Comparison of ENCODE assay signal across 12 cellular contexts in genomic region chr12:108307006-108307405, GRCh38. TPM values are rescaled to one million over a fixed set of nuclear protein-coding genes. Genes with fewer than 3 reads are reported as not detected.
DNase-seq lines count a peak whose midpoint lies in the region; ATAC-seq and TF ChIP-seq lines count a peak whose summit lies in the region.
"Had no signal": no experiment of that assay in that cellular context is flagged by ENCODE, and none has a peak within 500 bp of the region (broad histone marks: within the 10 kb centered on the region; RNA-seq: fewer than 3 reads in every experiment).

No MANE protein-coding gene starts in this region.

- H3K36me3 ChIP-seq in CD4-positive, CD25-positive, alpha-beta regulatory T cell (ENCODE audit: control insufficient read depth, insufficient read depth, low read length): no peaks in the 10 kb centered on the region
- no peaks in the 10 kb centered on the region for H3K36me3 ChIP-seq in osteoblast (ENCODE audit: insufficient read depth, low read length)

- H3K4me1 ChIP-seq in CD4-positive, CD25-positive, alpha-beta regulatory T cell (ENCODE audit: control insufficient read depth, insufficient read depth, low read length, poor library complexity, severe bottlenecking): peaks cover 35% of the 10 kb centered on the region
- H3K4me1 ChIP-seq in osteoblast (ENCODE audit: insufficient read depth, low read length): peaks cover 65% of the 10 kb centered on the region

- H3K4me3 ChIP-seq in CD4-positive, CD25-positive, alpha-beta regulatory T cell (ENCODE audit: low read depth, low read length): no peak overlapping the region
- peak overlapping the region; percentile 21 for H3K4me3 ChIP-seq in osteoblast (ENCODE audit: insufficient read depth, low read length)

- H3K27me3 Mint-ChIP-seq in CD4-positive, CD25-positive, alpha-beta regulatory T cell: peaks cover 4% of the 10 kb centered on the region
- H3K27me3 Mint-ChIP-seq in dendritic cell treated with granulocyte-macrophage colony-stimulating factor and Interleukin-4, amounts not matched to agents 40 ng/mL and 50 ng/mL, for 4 days: peaks cover 10% of the 10 kb centered on the region

- H3K9me3 Mint-ChIP-seq in CD4-positive, CD25-positive, alpha-beta regulatory T cell: no peaks in the 10 kb centered on the region
- no peaks in the 10 kb centered on the region for H3K9me3 Mint-ChIP-seq in dendritic cell treated with granulocyte-macrophage colony-stimulating factor and Interleukin-4, amounts not matched to agents 40 ng/mL and 50 ng/mL, for 4 days
- H3K9me3 Mint-ChIP-seq: nephron had no signal

- no peaks in the 10 kb centered on the region for H3K9me3 ChIP-seq in CD4-positive, CD25-positive, alpha-beta regulatory T cell (ENCODE audit: control insufficient read depth in 2 of 2, low read length in 2 of 2)
- H3K9me3 ChIP-seq in osteoblast (ENCODE audit: low read depth, low read length): no peaks in the 10 kb centered on the region
- H3K9me3 ChIP-seq: SK-N-SH had no signal

- H3K27ac ChIP-seq in CD4-positive, CD25-positive, alpha-beta regulatory T cell (ENCODE audit: insufficient read depth, low read length, poor library complexity, severe bottlenecking): no peak overlapping the region
- peak overlapping the region; percentile 99 for H3K27ac ChIP-seq in osteoblast (ENCODE audit: low read depth, low read length)

- no peaks in the 10 kb centered on the region for H4K20me1 ChIP-seq in osteoblast (ENCODE audit: insufficient read depth, low read length)

- intact Hi-C loops in dendritic cell treated with granulocyte-macrophage colony-stimulating factor and Interleukin-4, amounts not matched to agents 40 ng/mL and 50 ng/mL, for 4 days (cut with micrococcal nuclease): no loop called here

- no peaks in the 10 kb centered on the region for H3K27me3 ChIP-seq in CD4-positive, CD25-positive, alpha-beta regulatory T cell (ENCODE audit: control insufficient read depth, insufficient read depth, low read length)
- H3K27me3 ChIP-seq in osteoblast (ENCODE audit: insufficient read depth, low read length): no peaks in the 10 kb centered on the region

- H3K4me1 Mint-ChIP-seq in CD4-positive, CD25-positive, alpha-beta regulatory T cell: peaks cover 4 to 66% (median 19%) of the 10 kb centered on the region in 4 donors
- peaks cover 100% of the 10 kb centered on the region for H3K4me1 Mint-ChIP-seq in dendritic cell treated with granulocyte-macrophage colony-stimulating factor and Interleukin-4, amounts not matched to agents 40 ng/mL and 50 ng/mL, for 4 days (ENCODE audit: low read depth)

- peak overlapping the region in 2 of 4 donors; percentile 40 to 62 for H3K4me3 Mint-ChIP-seq in CD4-positive, CD25-positive, alpha-beta regulatory T cell
- H3K4me3 Mint-ChIP-seq in dendritic cell treated with granulocyte-macrophage colony-stimulating factor and Interleukin-4, amounts not matched to agents 40 ng/mL and 50 ng/mL, for 4 days: peak overlapping the region; percentile 56
- H3K4me3 Mint-ChIP-seq: nephron had no signal

- ATAC-seq in CD4-positive, CD25-positive, alpha-beta regulatory T cell (ENCODE audit: low read depth in 2 of 2): no peak
- ATAC-seq in HG02623 (IDR thresholded peaks at IDR 0.05; ENCODE audit: unreplicated experiment): no peak
- ATAC-seq in GM21786 (IDR thresholded peaks at IDR 0.05; ENCODE audit: unreplicated experiment): no peak

- TF ChIP-seq CTCF in osteoblast (IDR thresholded peaks at IDR 0.05; ENCODE audit: extremely low read depth, low read depth, low read length): no peak

- no peaks in the 10 kb centered on the region for H3K36me3 Mint-ChIP-seq in CD4-positive, CD25-positive, alpha-beta regulatory T cell
- peaks cover 99% of the 10 kb centered on the region for H3K36me3 Mint-ChIP-seq in dendritic cell treated with granulocyte-macrophage colony-stimulating factor and Interleukin-4, amounts not matched to agents 40 ng/mL and 50 ng/mL, for 4 days (ENCODE audit: low read depth)

- peak overlapping the region; percentile 64 to 72 (median 68) for H3K27ac Mint-ChIP-seq in CD4-positive, CD25-positive, alpha-beta regulatory T cell
- H3K27ac Mint-ChIP-seq in dendritic cell treated with granulocyte-macrophage colony-stimulating factor and Interleukin-4, amounts not matched to agents 40 ng/mL and 50 ng/mL, for 4 days: peak overlapping the region; percentile 78

- H2AFZ ChIP-seq in osteoblast (ENCODE audit: low read length): no peak overlapping the region

- peak overlapping the region; percentile 82 for H3K4me2 ChIP-seq in osteoblast (ENCODE audit: insufficient read depth, low read length)
- H3K4me2 ChIP-seq: SK-N-SH had no signal

- peak in 1 of 3 donors; percentile 23 for DNase-seq in CD4-positive, CD25-positive, alpha-beta regulatory T cell
- DNase-seq in M059J (ENCODE audit: low read depth) (peak; percentile 97), osteoblast (ENCODE audit: insufficient read length, low spot score, missing footprints) (peak; percentile 90), NCI-H1092 (lab: John Stamatoyannopoulos, UW) (no peak), NCI-H1930 (lab: John Stamatoyannopoulos, UW) (no peak)
- DNase-seq: central memory CD4-positive, alpha-beta T cell; GOT3; SK-N-SH had no signal

- no peaks in the 10 kb centered on the region for H3K79me2 ChIP-seq in osteoblast (ENCODE audit: insufficient read depth, low read length)

RNA-seq across cellular contexts. Expression of gene CMKLR1, which starts 32.1 kb away (rescaled TPM):
- 1.1 TPM for total RNA-seq in CD4-positive, CD25-positive, alpha-beta regulatory T cell
- polyA plus RNA-seq in CD4-positive, CD25-positive, alpha-beta regulatory T cell: 1 to 10 TPM in 1 of 4 donors, under 1 TPM in 3; 0.18 to 1.6 (median 0.29) TPM
- 0.05 TPM in 1 of 2 replicates, not detected in the other for total RNA-seq in M059J (2014; rRNA removed; shearing (Covaris generic))
- total RNA-seq in osteoblast: 6.8 and 9.8 TPM in 2 replicates

Comparison
In these comparisons a context has a peak if more than half of its experiments do, and no peak if none do; other contexts are left out.
1. DNase-seq: peak in M059J (single experiment) and osteoblast (single experiment); none in NCI-H1092 (single experiment) and NCI-H1930 (0 of 2).